In the genomic region with DNA sequence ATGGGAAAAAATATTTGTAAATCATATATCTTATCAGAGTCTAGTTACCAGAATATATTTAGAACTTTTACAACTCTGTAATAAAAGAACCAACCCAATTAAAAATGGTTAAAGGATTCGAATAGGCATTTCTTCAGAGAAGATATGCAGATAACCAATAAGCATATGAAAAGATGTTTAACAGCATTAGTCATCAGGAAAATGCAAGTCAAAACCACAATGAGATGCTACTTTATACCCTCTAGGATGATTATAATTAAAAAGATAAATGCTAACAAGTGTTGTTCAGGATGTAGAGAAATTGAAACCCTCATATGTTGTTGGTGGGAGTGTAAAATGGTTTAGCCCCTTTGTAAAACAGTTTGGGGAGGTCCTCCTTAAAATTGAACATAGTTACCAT, we compare ENCODE assay signal across 2 cellular contexts.
TF ChIP-seq lines count a peak whose summit lies in the region.

No MANE protein-coding gene starts in this region.

TF ChIP-seq in GM23338, 12 proteins besides CTCF, POLR2A, EP300 and RAD21:
- TF ChIP-seq, protein P1, sequence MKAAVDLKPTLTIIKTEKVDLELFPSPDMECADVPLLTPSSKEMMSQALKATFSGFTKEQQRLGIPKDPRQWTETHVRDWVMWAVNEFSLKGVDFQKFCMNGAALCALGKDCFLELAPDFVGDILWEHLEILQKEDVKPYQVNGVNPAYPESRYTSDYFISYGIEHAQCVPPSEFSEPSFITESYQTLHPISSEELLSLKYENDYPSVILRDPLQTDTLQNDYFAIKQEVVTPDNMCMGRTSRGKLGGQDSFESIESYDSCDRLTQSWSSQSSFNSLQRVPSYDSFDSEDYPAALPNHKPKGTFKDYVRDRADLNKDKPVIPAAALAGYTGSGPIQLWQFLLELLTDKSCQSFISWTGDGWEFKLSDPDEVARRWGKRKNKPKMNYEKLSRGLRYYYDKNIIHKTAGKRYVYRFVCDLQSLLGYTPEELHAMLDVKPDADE (IDR thresholded peaks at IDR 0.05), result no peak
- TF ChIP-seq, protein P2, sequence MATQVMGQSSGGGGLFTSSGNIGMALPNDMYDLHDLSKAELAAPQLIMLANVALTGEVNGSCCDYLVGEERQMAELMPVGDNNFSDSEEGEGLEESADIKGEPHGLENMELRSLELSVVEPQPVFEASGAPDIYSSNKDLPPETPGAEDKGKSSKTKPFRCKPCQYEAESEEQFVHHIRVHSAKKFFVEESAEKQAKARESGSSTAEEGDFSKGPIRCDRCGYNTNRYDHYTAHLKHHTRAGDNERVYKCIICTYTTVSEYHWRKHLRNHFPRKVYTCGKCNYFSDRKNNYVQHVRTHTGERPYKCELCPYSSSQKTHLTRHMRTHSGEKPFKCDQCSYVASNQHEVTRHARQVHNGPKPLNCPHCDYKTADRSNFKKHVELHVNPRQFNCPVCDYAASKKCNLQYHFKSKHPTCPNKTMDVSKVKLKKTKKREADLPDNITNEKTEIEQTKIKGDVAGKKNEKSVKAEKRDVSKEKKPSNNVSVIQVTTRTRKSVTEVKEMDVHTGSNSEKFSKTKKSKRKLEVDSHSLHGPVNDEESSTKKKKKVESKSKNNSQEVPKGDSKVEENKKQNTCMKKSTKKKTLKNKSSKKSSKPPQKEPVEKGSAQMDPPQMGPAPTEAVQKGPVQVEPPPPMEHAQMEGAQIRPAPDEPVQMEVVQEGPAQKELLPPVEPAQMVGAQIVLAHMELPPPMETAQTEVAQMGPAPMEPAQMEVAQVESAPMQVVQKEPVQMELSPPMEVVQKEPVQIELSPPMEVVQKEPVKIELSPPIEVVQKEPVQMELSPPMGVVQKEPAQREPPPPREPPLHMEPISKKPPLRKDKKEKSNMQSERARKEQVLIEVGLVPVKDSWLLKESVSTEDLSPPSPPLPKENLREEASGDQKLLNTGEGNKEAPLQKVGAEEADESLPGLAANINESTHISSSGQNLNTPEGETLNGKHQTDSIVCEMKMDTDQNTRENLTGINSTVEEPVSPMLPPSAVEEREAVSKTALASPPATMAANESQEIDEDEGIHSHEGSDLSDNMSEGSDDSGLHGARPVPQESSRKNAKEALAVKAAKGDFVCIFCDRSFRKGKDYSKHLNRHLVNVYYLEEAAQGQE (IDR thresholded peaks at IDR 0.05; ENCODE audit: unreplicated experiment), result no peak
- TF ChIP-seq, protein P3, sequence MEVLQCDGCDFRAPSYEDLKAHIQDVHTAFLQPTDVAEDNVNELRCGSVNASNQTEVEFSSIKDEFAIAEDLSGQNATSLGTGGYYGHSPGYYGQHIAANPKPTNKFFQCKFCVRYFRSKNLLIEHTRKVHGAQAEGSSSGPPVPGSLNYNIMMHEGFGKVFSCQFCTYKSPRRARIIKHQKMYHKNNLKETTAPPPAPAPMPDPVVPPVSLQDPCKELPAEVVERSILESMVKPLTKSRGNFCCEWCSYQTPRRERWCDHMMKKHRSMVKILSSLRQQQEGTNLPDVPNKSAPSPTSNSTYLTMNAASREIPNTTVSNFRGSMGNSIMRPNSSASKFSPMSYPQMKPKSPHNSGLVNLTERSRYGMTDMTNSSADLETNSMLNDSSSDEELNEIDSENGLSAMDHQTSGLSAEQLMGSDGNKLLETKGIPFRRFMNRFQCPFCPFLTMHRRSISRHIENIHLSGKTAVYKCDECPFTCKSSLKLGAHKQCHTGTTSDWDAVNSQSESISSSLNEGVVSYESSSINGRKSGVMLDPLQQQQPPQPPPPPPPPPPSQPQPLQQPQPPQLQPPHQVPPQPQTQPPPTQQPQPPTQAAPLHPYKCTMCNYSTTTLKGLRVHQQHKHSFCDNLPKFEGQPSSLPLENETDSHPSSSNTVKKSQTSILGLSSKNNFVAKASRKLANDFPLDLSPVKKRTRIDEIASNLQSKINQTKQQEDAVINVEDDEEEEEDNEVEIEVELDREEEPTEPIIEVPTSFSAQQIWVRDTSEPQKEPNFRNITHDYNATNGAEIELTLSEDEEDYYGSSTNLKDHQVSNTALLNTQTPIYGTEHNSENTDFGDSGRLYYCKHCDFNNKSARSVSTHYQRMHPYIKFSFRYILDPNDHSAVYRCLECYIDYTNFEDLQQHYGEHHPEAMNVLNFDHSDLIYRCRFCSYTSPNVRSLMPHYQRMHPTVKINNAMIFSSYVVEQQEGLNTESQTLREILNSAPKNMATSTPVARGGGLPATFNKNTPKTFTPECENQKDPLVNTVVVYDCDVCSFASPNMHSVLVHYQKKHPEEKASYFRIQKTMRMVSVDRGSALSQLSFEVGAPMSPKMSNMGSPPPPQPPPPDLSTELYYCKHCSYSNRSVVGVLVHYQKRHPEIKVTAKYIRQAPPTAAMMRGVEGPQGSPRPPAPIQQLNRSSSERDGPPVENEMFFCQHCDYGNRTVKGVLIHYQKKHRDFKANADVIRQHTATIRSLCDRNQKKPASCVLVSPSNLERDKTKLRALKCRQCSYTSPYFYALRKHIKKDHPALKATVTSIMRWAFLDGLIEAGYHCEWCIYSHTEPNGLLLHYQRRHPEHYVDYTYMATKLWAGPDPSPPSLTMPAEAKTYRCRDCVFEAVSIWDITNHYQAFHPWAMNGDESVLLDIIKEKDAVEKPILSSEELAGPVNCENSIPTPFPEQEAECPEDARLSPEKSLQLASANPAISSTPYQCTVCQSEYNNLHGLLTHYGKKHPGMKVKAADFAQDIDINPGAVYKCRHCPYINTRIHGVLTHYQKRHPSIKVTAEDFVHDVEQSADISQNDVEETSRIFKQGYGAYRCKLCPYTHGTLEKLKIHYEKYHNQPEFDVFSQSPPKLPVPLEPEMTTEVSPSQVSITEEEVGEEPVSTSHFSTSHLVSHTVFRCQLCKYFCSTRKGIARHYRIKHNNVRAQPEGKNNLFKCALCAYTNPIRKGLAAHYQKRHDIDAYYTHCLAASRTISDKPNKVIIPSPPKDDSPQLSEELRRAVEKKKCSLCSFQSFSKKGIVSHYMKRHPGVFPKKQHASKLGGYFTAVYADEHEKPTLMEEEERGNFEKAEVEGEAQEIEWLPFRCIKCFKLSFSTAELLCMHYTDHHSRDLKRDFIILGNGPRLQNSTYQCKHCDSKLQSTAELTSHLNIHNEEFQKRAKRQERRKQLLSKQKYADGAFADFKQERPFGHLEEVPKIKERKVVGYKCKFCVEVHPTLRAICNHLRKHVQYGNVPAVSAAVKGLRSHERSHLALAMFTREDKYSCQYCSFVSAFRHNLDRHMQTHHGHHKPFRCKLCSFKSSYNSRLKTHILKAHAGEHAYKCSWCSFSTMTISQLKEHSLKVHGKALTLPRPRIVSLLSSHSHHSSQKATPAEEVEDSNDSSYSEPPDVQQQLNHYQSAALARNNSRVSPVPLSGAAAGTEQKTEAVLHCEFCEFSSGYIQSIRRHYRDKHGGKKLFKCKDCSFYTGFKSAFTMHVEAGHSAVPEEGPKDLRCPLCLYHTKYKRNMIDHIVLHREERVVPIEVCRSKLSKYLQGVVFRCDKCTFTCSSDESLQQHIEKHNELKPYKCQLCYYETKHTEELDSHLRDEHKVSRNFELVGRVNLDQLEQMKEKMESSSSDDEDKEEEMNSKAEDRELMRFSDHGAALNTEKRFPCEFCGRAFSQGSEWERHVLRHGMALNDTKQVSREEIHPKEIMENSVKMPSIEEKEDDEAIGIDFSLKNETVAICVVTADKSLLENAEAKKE (CRISPR knock-in tag; IDR thresholded peaks at IDR 0.05), result no peak
- TF ChIP-seq EZH2phosphoT487 (IDR thresholded peaks at IDR 0.05; ENCODE audit: unreplicated experiment), result no peak
TF ChIP-seq in GM23338: peak in this region for 0.

TF ChIP-seq in H1, 55 proteins besides CTCF, POLR2A, EP300 and RAD21:
- TF ChIP-seq ZNF274 (IDR thresholded peaks at IDR 0.05; ENCODE audit: borderline replicate concordance, extremely low read depth, low read length) (no peak), JUND (IDR thresholded peaks at IDR 0.05; ENCODE audit: low read length) (peak; percentile 60; the same call in 1 of the 2 replicates)
